12 cellular contexts compared by ENCODE assay signal in the genomic region with DNA sequence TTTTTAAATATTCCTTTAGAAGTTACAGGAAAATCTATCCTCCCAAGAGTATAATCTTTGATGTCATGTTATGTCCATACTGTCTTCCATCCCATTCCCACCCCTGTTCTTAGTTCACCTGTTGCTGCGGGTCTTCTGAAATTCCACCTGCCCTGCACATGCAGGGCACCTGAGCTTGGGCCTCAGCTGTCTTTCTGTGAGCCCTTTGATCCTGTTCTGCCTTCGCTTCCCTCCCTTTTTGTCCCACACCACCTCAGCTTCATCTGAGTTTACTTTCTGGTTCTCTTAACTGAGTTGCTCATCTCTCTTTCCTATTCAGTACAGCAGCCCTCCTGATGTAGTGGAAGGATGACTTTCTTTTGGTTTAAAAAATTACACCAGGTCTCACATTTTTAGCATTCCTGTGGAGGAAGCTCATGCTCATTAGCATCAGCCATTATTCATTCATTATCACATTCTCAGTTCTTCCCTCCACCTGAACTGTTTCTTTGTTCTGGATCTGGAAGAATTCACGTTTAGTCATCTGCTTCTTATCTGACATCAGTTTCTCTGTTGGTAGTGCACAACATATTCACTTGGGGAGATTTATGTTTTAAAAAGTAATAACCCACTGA.
"Had no signal": no experiment of that assay in that cellular context is flagged by ENCODE, and none has a peak within 500 bp of the region (broad histone marks: within the 10 kb centered on the region; RNA-seq: fewer than 3 reads in every experiment).

No MANE protein-coding gene starts in this region.

- H3K4me1 ChIP-seq: lower lobe of right lung, sigmoid colon, stomach had no signal

- H3K27ac ChIP-seq: hepatocyte, lower lobe of right lung, sigmoid colon, stomach had no signal

- H3K9me3 ChIP-seq: lower lobe of right lung, sigmoid colon had no signal

- H2AFZ ChIP-seq: hepatocyte had no signal

- H3K4me2 ChIP-seq: hepatocyte had no signal

- H3K36me3 ChIP-seq: lower lobe of right lung, sigmoid colon, stomach had no signal

- DNase-seq: activated CD8-positive, alpha-beta memory T cell treated with anti-CD3 and anti-CD28 coated beads for 24 hours; activated gamma-delta T cell; activated T-cell treated with anti-CD3 and anti-CD28 coated beads, Interleukin-2, amount 50 U/mL, for 72 hours; effector memory CD8-positive, alpha-beta T cell; foreskin fibroblast; lower lobe of right lung; midbrain; sigmoid colon; stimulated activated CD4-positive, alpha-beta T cell treated with anti-CD3 and anti-CD28 coated beads, Interleukin-4, amount 100 ng/mL, for 24 hours; stomach; T-helper 1 cell had no signal

- H3K79me2 ChIP-seq: hepatocyte had no signal

- H3K27me3 ChIP-seq: hepatocyte, sigmoid colon, stomach had no signal

- H3K4me3 ChIP-seq: hepatocyte, lower lobe of right lung, sigmoid colon, stomach had no signal
